ENCODE assay signal across 1 cellular context in the genomic region with DNA sequence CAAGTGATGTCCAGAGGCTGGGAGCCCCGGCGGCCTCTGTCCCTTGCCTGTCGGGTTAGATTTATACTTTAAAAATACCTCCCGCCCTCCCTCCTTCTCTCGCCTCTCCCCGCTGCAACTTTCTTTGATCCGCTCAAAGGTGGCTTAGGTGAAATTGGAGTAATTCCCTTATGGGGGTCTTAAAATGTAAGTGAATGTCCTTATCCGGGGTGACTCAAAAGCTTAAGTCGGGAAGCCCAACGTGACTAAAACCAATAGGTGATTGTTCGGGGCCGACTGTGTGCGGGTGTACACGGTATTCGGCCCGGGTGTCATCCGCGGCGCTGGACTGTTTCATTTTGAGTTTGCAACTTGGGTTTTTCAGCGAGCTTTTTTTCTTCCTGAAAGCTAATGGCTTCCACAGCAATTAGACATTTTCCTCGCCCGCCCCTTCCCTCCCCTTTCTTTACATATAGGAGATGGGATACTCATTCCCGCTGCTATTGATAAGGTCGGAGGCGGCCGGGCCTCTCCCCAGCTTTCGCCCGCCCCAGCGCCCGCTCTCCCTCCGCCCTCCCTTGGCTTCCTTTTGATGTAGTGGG.
TF ChIP-seq lines count a peak whose summit lies in the region.

No MANE protein-coding gene starts in this region.

TF ChIP-seq in K562, 482 proteins besides CTCF, POLR2A, EP300 and RAD21:
- TF ChIP-seq POLR2H (tag; IDR thresholded peaks at IDR 0.05; ENCODE audit: low read depth) = no peak
- no peak for TF ChIP-seq ATF6 (CRISPR knock-in tag; IDR thresholded peaks at IDR 0.05)
- TF ChIP-seq CHAMP1 (IDR thresholded peaks at IDR 0.05) = no peak
- no peak for TF ChIP-seq PHTF2 (CRISPR knock-in tag; IDR thresholded peaks at IDR 0.05)
- no peak for TF ChIP-seq RCOR1 (IDR thresholded peaks at IDR 0.05; ENCODE audit: borderline replicate concordance in 1 of 2, low read depth in 2 of 2, low read length in 2 of 2)
- TF ChIP-seq, protein P1, sequence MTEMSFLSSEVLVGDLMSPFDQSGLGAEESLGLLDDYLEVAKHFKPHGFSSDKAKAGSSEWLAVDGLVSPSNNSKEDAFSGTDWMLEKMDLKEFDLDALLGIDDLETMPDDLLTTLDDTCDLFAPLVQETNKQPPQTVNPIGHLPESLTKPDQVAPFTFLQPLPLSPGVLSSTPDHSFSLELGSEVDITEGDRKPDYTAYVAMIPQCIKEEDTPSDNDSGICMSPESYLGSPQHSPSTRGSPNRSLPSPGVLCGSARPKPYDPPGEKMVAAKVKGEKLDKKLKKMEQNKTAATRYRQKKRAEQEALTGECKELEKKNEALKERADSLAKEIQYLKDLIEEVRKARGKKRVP (CRISPR knock-in tag; IDR thresholded peaks at IDR 0.05) = no peak
- no peak for TF ChIP-seq NCOA4 (IDR thresholded peaks at IDR 0.05; ENCODE audit: partially characterized antibody)
- TF ChIP-seq HMG20B (CRISPR knock-in tag; IDR thresholded peaks at IDR 0.05) = no peak
- TF ChIP-seq POLR2G (IDR thresholded peaks at IDR 0.05; ENCODE audit: low read depth, low read length) = no peak
- no peak for TF ChIP-seq PCBP1 (IDR thresholded peaks at IDR 0.05; ENCODE audit: low read depth, low read length, poor library complexity, severe bottlenecking)
- peak in 1 of 2 experiments; percentile 3 for TF ChIP-seq E2F6 (IDR thresholded peaks at IDR 0.05; ENCODE audit: borderline replicate concordance in 1 of 2, extremely low read depth in 1 of 2, insufficient read depth in 1 of 2, insufficient read length in 1 of 2, low read depth in 1 of 2, low read length in 1 of 2, poor library complexity in 1 of 2, severe bottlenecking in 1 of 2)
- no peak for TF ChIP-seq KLF13 (tag; IDR thresholded peaks at IDR 0.05; ENCODE audit: borderline replicate concordance, low read depth)
- TF ChIP-seq PRDM10 (IDR thresholded peaks at IDR 0.05; ENCODE audit: partially characterized antibody) = peak; percentile 80
- peak; percentile 1; the same call in 1 of the 2 replicates for TF ChIP-seq PHF8 (IDR thresholded peaks at IDR 0.05; ENCODE audit: borderline replicate concordance, low read length)
- TF ChIP-seq TCF3 (CRISPR knock-in tag; IDR thresholded peaks at IDR 0.05) = no peak
- 0 out of 2 replicates have a peak, but pooled peaks have one; percentile 1 for TF ChIP-seq GABPB1 (CRISPR knock-in tag; IDR thresholded peaks at IDR 0.05)
- peak; percentile 36 for TF ChIP-seq TBP (optimal IDR thresholded peaks at IDR 0.05; ENCODE audit: low read depth, low read length)
- no peak for TF ChIP-seq BRCA1 (IDR thresholded peaks at IDR 0.05)
- no peak for TF ChIP-seq BRCA1 (CRISPR knock-in tag; IDR thresholded peaks at IDR 0.05)
- no peak for TF ChIP-seq ETV6 (IDR thresholded peaks at IDR 0.05; ENCODE audit: borderline replicate concordance in 1 of 2, low read depth in 2 of 2, low read length in 1 of 2)
- no peak for TF ChIP-seq ETV6 (CRISPR knock-in tag; IDR thresholded peaks at IDR 0.05; ENCODE audit: borderline replicate concordance)
- peak in 2 of 3 experiments; percentile 17 to 37 for TF ChIP-seq YY1 (IDR thresholded peaks at IDR 0.05; ENCODE audit: borderline replicate concordance in 1 of 3, control insufficient read depth in 1 of 3, extremely low read depth in 1 of 3, insufficient read depth in 3 of 3, insufficient read length in 1 of 3, insufficient replicate concordance in 2 of 3, low read depth in 1 of 3, low read length in 2 of 3)
- TF ChIP-seq KLF10 (CRISPR knock-in tag; IDR thresholded peaks at IDR 0.05) = no peak
- no peak for TF ChIP-seq ZNF232 (CRISPR knock-in tag; IDR thresholded peaks at IDR 0.05)
- no peak for TF ChIP-seq ZKSCAN3 (CRISPR knock-in tag; IDR thresholded peaks at IDR 0.05)
- no peak for TF ChIP-seq ZFP36 (IDR thresholded peaks at IDR 0.05; ENCODE audit: low read depth, low read length, partially characterized antibody)
- TF ChIP-seq ZBTB11 (CRISPR knock-in tag; IDR thresholded peaks at IDR 0.05) = peak in 1 of 3 experiments; percentile 20; a peak in 1 of 6 replicates
